Comparison of ENCODE assay signal across 14 cellular contexts in the genomic region with DNA sequence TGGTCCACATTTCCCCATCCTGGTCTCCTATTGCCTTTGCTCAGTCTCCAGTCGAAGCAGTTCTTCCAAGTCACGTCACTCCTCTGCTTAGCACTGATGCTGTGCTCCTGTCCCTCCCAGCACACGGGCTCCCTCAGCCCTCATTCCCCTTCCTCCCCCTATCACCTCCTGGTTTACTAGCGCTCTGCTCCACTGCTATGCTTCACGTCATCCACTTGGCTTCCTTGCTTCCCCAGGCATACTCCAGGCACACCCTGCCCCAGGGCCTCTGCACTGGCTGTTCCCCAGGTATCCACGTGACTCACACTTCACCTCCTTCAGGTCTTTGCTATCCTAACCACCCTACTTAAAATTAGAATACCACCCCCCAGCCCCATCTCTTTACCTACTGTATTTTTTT.
"Had no signal": no experiment of that assay in that cellular context is flagged by ENCODE, and none has a peak within 500 bp of the region (broad histone marks: within the 10 kb centered on the region; RNA-seq: fewer than 3 reads in every experiment).

No MANE protein-coding gene starts in this region.

- H3K36me3 ChIP-seq: cardiac muscle cell, neural progenitor cell had no signal

- H3K27ac Mint-ChIP-seq: mesothelial cell of epicardium; neural progenitor cell; T-helper 2 cell treated with Interferon-gamma antibody and Interleukin-4, amounts not matched to agents 5 μg/mL and 100 μg/mL, for 36 hours had no signal

- H3K79me2 ChIP-seq: parathyroid adenoma had no signal

- DNase-seq: activated CD4-positive, alpha-beta T cell treated with anti-CD3 and anti-CD28 coated beads, Interleukin-2, amount 50 U/mL, for 48 hours; activated CD4-positive, CD25-positive, alpha-beta regulatory T cell treated with anti-CD3 and anti-CD28 coated beads, Interleukin-2, amount 50 U/mL, for 72 hours; effector CD8-positive, alpha-beta T cell; left ventricle myocardium superior; stimulated activated CD4-positive, alpha-beta T cell treated with anti-CD3 and anti-CD28 coated beads, Interleukin-4, amount 100 ng/mL, for 4 hours; stimulated activated naive CD8-positive, alpha-beta T cell treated with anti-CD3 and anti-CD28 coated beads, Interleukin-15, amount 100 ng/mL, for 72 hours; SW 1271; testis had no signal

- H3K9me3 ChIP-seq: testis had no signal

- H3K4me3 Mint-ChIP-seq: mesothelial cell of epicardium; neural progenitor cell; stimulated activated naive CD8-positive, alpha-beta T cell treated with anti-CD3 and anti-CD28 coated beads, Interleukin-15, amount 100 ng/mL, for 72 hours; T-helper 2 cell treated with Interferon-gamma antibody and Interleukin-4, amounts not matched to agents 5 μg/mL and 100 μg/mL, for 36 hours had no signal

- H3K9ac ChIP-seq: neural progenitor cell, parathyroid adenoma had no signal

- H3K27me3 ChIP-seq: cardiac muscle cell, neural progenitor cell, testis had no signal

- ATAC-seq: left ventricle myocardium superior; stimulated activated naive CD8-positive, alpha-beta T cell treated with anti-CD3 and anti-CD28 coated beads, Interleukin-15, amount 100 ng/mL, for 72 hours had no signal

- H3K9me3 Mint-ChIP-seq: T-helper 2 cell treated with Interferon-gamma antibody and Interleukin-4, amounts not matched to agents 5 μg/mL and 100 μg/mL, for 36 hours had no signal

- H3K4me3 ChIP-seq: cardiac muscle cell, neural progenitor cell, skin epidermis, testis had no signal

- H3K27ac ChIP-seq: cardiac muscle cell, neural progenitor cell, parathyroid adenoma, testis had no signal

- H3K36me3 Mint-ChIP-seq: mesothelial cell of epicardium, neural progenitor cell had no signal

- H3K27me3 Mint-ChIP-seq: stimulated activated naive CD8-positive, alpha-beta T cell treated with anti-CD3 and anti-CD28 coated beads, Interleukin-15, amount 100 ng/mL, for 72 hours had no signal

- H3K4me2 ChIP-seq: neural progenitor cell had no signal

- H2AFZ ChIP-seq: neural progenitor cell, parathyroid adenoma had no signal

- H3K4me1 Mint-ChIP-seq: mesothelial cell of epicardium; neural progenitor cell; stimulated activated naive CD8-positive, alpha-beta T cell treated with anti-CD3 and anti-CD28 coated beads, Interleukin-15, amount 100 ng/mL, for 72 hours had no signal

- H3K4me1 ChIP-seq: neural progenitor cell, parathyroid adenoma, testis had no signal
